Comparison of ENCODE assay signal across 13 cellular contexts in genomic region chr19:4580961-4581380, GRCh38. TPM values are rescaled to one million over a fixed set of nuclear protein-coding genes. Genes with fewer than 3 reads are reported as not detected.
DNase-seq lines count a peak whose midpoint lies in the region; ATAC-seq, FAIRE-seq and TF ChIP-seq lines count a peak whose summit lies in the region.
"Had no signal": no experiment of that assay in that cellular context is flagged by ENCODE, and none has a peak within 500 bp of the region (broad histone marks: within the 10 kb centered on the region; RNA-seq: fewer than 3 reads in every experiment).

No MANE protein-coding gene starts in this region.

- peak overlapping the region; percentile 87 for H3K9ac ChIP-seq in NT2/D1 (ENCODE audit: insufficient read length, low read depth)

- H3K27me3 Mint-ChIP-seq in osteocyte (ENCODE audit: unreplicated experiment): peaks cover 16% of the 10 kb centered on the region

- H3K9me3 ChIP-seq in A549 (no peaks in the 10 kb centered on the region), NT2/D1 (ENCODE audit: insufficient read depth, low read length) (no peaks in the 10 kb centered on the region), esophagus squamous epithelium (no peaks in the 10 kb centered on the region)

- TF ChIP-seq EP300 in A549 (IDR thresholded peaks at IDR 0.05): no peak

- DNase-seq in A549 (ENCODE audit: low read depth in 1 of 2, low spot score in 1 of 2) (no peak), NT2/D1 (ENCODE audit: low read depth, low spot score) (no peak), esophagus squamous epithelium (lab: John Stamatoyannopoulos, UW) (no peak), osteocyte (ENCODE audit: extremely low spot score, unreplicated experiment) (no peak), activated gamma-delta T cell (lab: John Stamatoyannopoulos, UW) (no peak), DMS79 treated with DMSO at 0.1 percent for 48 hours (lab: John Stamatoyannopoulos, UW) (no peak)
- DNase-seq in activated effector memory CD4-positive, alpha-beta T cell treated with anti-CD3 and anti-CD28 coated beads, Interleukin-2, amount 50 U/mL, for 16 hours: no peak
- DNase-seq: NCI-H748 treated with DMSO at 0.1 percent for 48 hours; stimulated activated CD4-positive, alpha-beta T cell treated with anti-CD3 and anti-CD28 coated beads, Interleukin-1b, Interleukin-23, amount 100 ng/mL, for 48 hours; stimulated activated naive CD4-positive, alpha-beta T cell treated with Interleukin-2 at 50 U/mL for 16 hours had no signal

- H3K4me3 ChIP-seq in A549 (peak overlapping the region; percentile 75), NT2/D1 (ENCODE audit: insufficient read length, low read depth) (peak overlapping the region; percentile 77), esophagus squamous epithelium (peak overlapping the region in 3 of 4 donors; percentile 33 to 62 (median 41))

- TF ChIP-seq RAD21 in A549 (conservative IDR thresholded peaks at IDR 0.05 in 1 of 2, IDR thresholded peaks at IDR 0.05 in 1 of 2): no peak

- H3K9me3 Mint-ChIP-seq in osteocyte (ENCODE audit: unreplicated experiment): no peaks in the 10 kb centered on the region
- H3K9me3 Mint-ChIP-seq: T-helper 2 cell treated with Interferon-gamma antibody and Interleukin-4, amounts not matched to agents 5 μg/mL and 100 μg/mL, for 36 hours had no signal

- H3K4me1 ChIP-seq in A549: peaks cover 31% of the 10 kb centered on the region
- peaks cover 34% of the 10 kb centered on the region for H3K4me1 ChIP-seq in NT2/D1 (ENCODE audit: insufficient read depth, insufficient read length)
- peaks cover 9 to 33% (median 18%) of the 10 kb centered on the region in 3 donors for H3K4me1 ChIP-seq in esophagus squamous epithelium

- CTCF ChIA-PET in A549 (lab: Yijun Ruan, JAX): interaction anchor here (0.7 to 5.6 kb wide), 4 partner anchors 13 to 56 kb away, joined by 3 to 62 read pairs (median 22); partner anchors contain the start of gene SEMA6B

- no peak for ATAC-seq in A549
- no peak for ATAC-seq in HG02571 (IDR thresholded peaks at IDR 0.05; ENCODE audit: unreplicated experiment)

- POLR2A ChIA-PET in A549 (lab: Yijun Ruan, JAX): no interaction called here

- no peak for FAIRE-seq in A549 (lab: Jason Lieb, UNC)

- intact Hi-C loops in esophagus squamous epithelium (cut with DNase I): no loop called here

- H3K27ac Mint-ChIP-seq in osteocyte (ENCODE audit: unreplicated experiment): no peak overlapping the region
- H3K27ac Mint-ChIP-seq: T-helper 2 cell treated with Interferon-gamma antibody and Interleukin-4, amounts not matched to agents 5 μg/mL and 100 μg/mL, for 36 hours had no signal

- peaks cover 22% of the 10 kb centered on the region for H3K27me3 ChIP-seq in NT2/D1 (ENCODE audit: insufficient read depth, insufficient read length)
- H3K27me3 ChIP-seq in esophagus squamous epithelium: peaks cover 11 to 100% (median 25%) of the 10 kb centered on the region in 4 donors

- no peaks in the 10 kb centered on the region for H3K36me3 Mint-ChIP-seq in osteocyte (ENCODE audit: unreplicated experiment)

- TF ChIP-seq POLR2A in A549 (IDR thresholded peaks at IDR 0.05; ENCODE audit: low read length) (no peak), esophagus squamous epithelium (IDR thresholded peaks at IDR 0.05) (no peak)

- no peaks in the 10 kb centered on the region for H3K36me3 ChIP-seq in NT2/D1 (ENCODE audit: insufficient read depth, insufficient read length, low read length)
- no peaks in the 10 kb centered on the region for H3K36me3 ChIP-seq in esophagus squamous epithelium

- peak overlapping the region; percentile 79 to 98 for H3K27ac ChIP-seq in A549
- peak overlapping the region in 1 of 4 donors; percentile 55 for H3K27ac ChIP-seq in esophagus squamous epithelium

- H3K4me1 Mint-ChIP-seq in osteocyte (ENCODE audit: unreplicated experiment): peaks cover 31% of the 10 kb centered on the region

- TF ChIP-seq CTCF in A549 (IDR thresholded peaks at IDR 0.05) (no peak), esophagus squamous epithelium (IDR thresholded peaks at IDR 0.05) (no peak), osteocyte (IDR thresholded peaks at IDR 0.05) (no peak)

- H3K4me2 ChIP-seq in A549: peak overlapping the region; percentile 95

- peak overlapping the region; percentile 65 for H3K4me3 Mint-ChIP-seq in osteocyte (ENCODE audit: unreplicated experiment)
- H3K4me3 Mint-ChIP-seq: T-helper 2 cell treated with Interferon-gamma antibody and Interleukin-4, amounts not matched to agents 5 μg/mL and 100 μg/mL, for 36 hours had no signal

- no CpG with 5 or more reads among the region's 21 CpGs for WGBS in A549 (ENCODE audit: missing lambda C conversion rate)
- WGBS in esophagus squamous epithelium, 2 donors: 0% methylated on average over 8 of the region's 21 CpGs; no CpG with 5 or more reads in 1 of the 2 donors

TF ChIP-seq in A549, 52 proteins besides CTCF, POLR2A, EP300 and RAD21 (continues in another document):
- TF ChIP-seq ZSCAN20 (CRISPR knock-in tag; IDR thresholded peaks at IDR 0.05): no peak
- no peak for TF ChIP-seq ZFP36 (IDR thresholded peaks at IDR 0.05; ENCODE audit: borderline replicate concordance, partially characterized antibody)
- no peak for TF ChIP-seq MAX (IDR thresholded peaks at IDR 0.05)
- TF ChIP-seq ESRRA (IDR thresholded peaks at IDR 0.05; ENCODE audit: borderline replicate concordance, low read length): no peak
- no peak for TF ChIP-seq BCL3 (IDR thresholded peaks at IDR 0.05)
- TF ChIP-seq CBX2 (IDR thresholded peaks at IDR 0.05; ENCODE audit: borderline replicate concordance, low read depth): no peak
- TF ChIP-seq NFE2L2 (conservative IDR thresholded peaks at IDR 0.05; ENCODE audit: low read length): no peak
- TF ChIP-seq POLR2AphosphoS2 (conservative IDR thresholded peaks at IDR 0.05; ENCODE audit: low read length): no peak
- no peak for TF ChIP-seq SREBF2 (IDR thresholded peaks at IDR 0.05)
- no peak for TF ChIP-seq CBX8 (IDR thresholded peaks at IDR 0.05)
- no peak for TF ChIP-seq HOXB5 (CRISPR knock-in tag; IDR thresholded peaks at IDR 0.05)

RNA-seq across cellular contexts. Expression of gene SEMA6B, which starts 21.5 kb away (rescaled TPM):
- polyA plus RNA-seq in A549 (2011; rRNA removed) (5.4 and 5.7 TPM in 2 replicates), A549 (2017; fragmentation: RNase III; extraction: RNeasy Plus Mini Kit Qiagen cat#74134 plus additional on column Dnase treatment) (8.0 to 9.0 TPM (median 9.0 TPM) in 3 replicates)
- polyA plus RNA-seq in A549 (2012; cell fraction: cytosol; rRNA removed): 8.7 and 11.2 TPM in 2 replicates
- polyA plus RNA-seq in A549 (2012; cell fraction: nucleus; rRNA removed): 10.1 and 12.4 TPM in 2 replicates
- polyA minus RNA-seq in A549 (2011; rRNA and poly(A)+ RNA removed): 16.0 and 17.2 TPM in 2 replicates
- total RNA-seq in esophagus squamous epithelium (1 to 10 TPM in 2 of 4 donors, under 1 TPM in 2; 0.61 to 4.3 (median 1.8) TPM), osteocyte (5.8 and 6.2 TPM in 2 replicates)

RNA-seq across cellular contexts. Expression of gene LRG1, which starts 41.1 kb away (rescaled TPM):
- 0.18 and 0.21 TPM in 2 replicates for polyA plus RNA-seq in A549 (2011; rRNA removed)
- polyA plus RNA-seq in A549 (2012; cell fraction: cytosol; rRNA removed): 0.03 and 0.05 TPM in 2 replicates
- polyA plus RNA-seq in A549 (2012; cell fraction: nucleus; rRNA removed): 0.05 and 0.09 TPM in 2 replicates
- 0.03 to 0.04 TPM in 2 of 3 replicates, not detected in the other for polyA plus RNA-seq in A549 (2017; fragmentation: RNase III; extraction: RNeasy Plus Mini Kit Qiagen cat#74134 plus additional on column Dnase treatment)
- 0.08 and 0.19 TPM in 2 replicates for polyA minus RNA-seq in A549 (2011; rRNA and poly(A)+ RNA removed)
- total RNA-seq in esophagus squamous epithelium: 10 to 100 TPM in 3 of 4 donors, 1 to 10 TPM in 1; 3.8 to 53.0 (median 21.1) TPM
- not detected in 2 replicates for total RNA-seq in osteocyte

RNA-seq across cellular contexts. Expression of gene PLIN5, which starts 45.9 kb away (rescaled TPM):
- polyA plus RNA-seq in A549 (2011; rRNA removed) (0.04 and 0.25 TPM in 2 replicates), A549 (2017; fragmentation: RNase III; extraction: RNeasy Plus Mini Kit Qiagen cat#74134 plus additional on column Dnase treatment) (0.08 to 0.11 TPM in 2 of 3 replicates, not detected in the other)
- polyA plus RNA-seq in A549 (2012; cell fraction: cytosol; rRNA removed): 0.04 and 0.05 TPM in 2 replicates
- 0.31 and 0.49 TPM in 2 replicates for polyA plus RNA-seq in A549 (2012; cell fraction: nucleus; rRNA removed)
- not detected in 2 replicates for polyA minus RNA-seq in A549 (2011; rRNA and poly(A)+ RNA removed)
- total RNA-seq in esophagus squamous epithelium (10 to 100 TPM in 1 of 4 donors, 1 to 10 TPM in 3; 1.9 to 12.9 (median 5.2) TPM), osteocyte (not detected in 2 replicates)
- polyA plus RNA-seq: BJ had no signal

RNA-seq across cellular contexts. Expression of gene TNFAIP8L1, which starts 58.3 kb away (rescaled TPM):
- polyA plus RNA-seq in A549 (2011; rRNA removed) (3.2 TPM in 2 replicates), A549 (2017; fragmentation: RNase III; extraction: RNeasy Plus Mini Kit Qiagen cat#74134 plus additional on column Dnase treatment) (4.9 to 5.9 TPM (median 5.4 TPM) in 3 replicates)
- 3.5 and 4.9 TPM in 2 replicates for polyA plus RNA-seq in A549 (2012; cell fraction: cytosol; rRNA removed)
- 3.0 TPM in 2 replicates for polyA plus RNA-seq in A549 (2012; cell fraction: nucleus; rRNA removed)
- polyA minus RNA-seq in A549 (2011; rRNA and poly(A)+ RNA removed): 2.7 and 3.2 TPM in 2 replicates
- total RNA-seq in esophagus squamous epithelium (1 to 10 TPM; 3.6 to 6.2 (median 4.4) TPM), osteocyte (5.8 and 5.9 TPM in 2 replicates)
